Comparison of ENCODE assay signal across 8 cellular contexts in genomic region chr19:14117668-14118164, GRCh38. TPM values are rescaled to one million over a fixed set of nuclear protein-coding genes. Genes with fewer than 3 reads are reported as not detected.
DNase-seq lines count a peak whose midpoint lies in the region; ATAC-seq lines count a peak whose summit lies in the region.

PRKACA (minus strand) TSS chr19:14117762; CDS start chr19:14117547, 215 bp downstream.

- peak; percentile 87 for ATAC-seq in GM21390 (IDR thresholded peaks at IDR 0.05; ENCODE audit: unreplicated experiment)

- no peaks in the 10 kb centered on the region for H3K9me3 ChIP-seq in effector memory CD4-positive, alpha-beta T cell (ENCODE audit: control insufficient read depth, low read length)

- H3K4me3 ChIP-seq in effector memory CD4-positive, alpha-beta T cell (ENCODE audit: insufficient read depth, low read depth, low read length, poor library complexity, severe bottlenecking) = peak within 1 kb of the TSS; percentile 78

- peaks cover 30% of the 10 kb centered on the region for H3K4me1 ChIP-seq in effector memory CD4-positive, alpha-beta T cell (ENCODE audit: control insufficient read depth, insufficient read depth, low read length, poor library complexity, severe bottlenecking)

- H3K36me3 ChIP-seq in effector memory CD4-positive, alpha-beta T cell (ENCODE audit: control insufficient read depth, insufficient read depth, low read length) = no peaks in the 10 kb centered on the region

- H3K27me3 ChIP-seq in effector memory CD4-positive, alpha-beta T cell (replicated peaks; ENCODE audit: control insufficient read depth, insufficient read depth, low read length, poor library complexity, severe bottlenecking) = no peaks in the 10 kb centered on the region

- H3K27ac ChIP-seq in effector memory CD4-positive, alpha-beta T cell (ENCODE audit: insufficient read depth, low read length, poor library complexity, severe bottlenecking) = peak within 1 kb of the TSS; percentile 78

- DNase-seq in COLO829 (ENCODE audit: low spot score) = peak; percentile 92
- DNase-seq in HUDEP-2 (lab: John Stamatoyannopoulos, UW; ENCODE audit: unreplicated experiment in 76 of 76) = peak in 75 of 76 experiments; percentile 86 to 100 (median 99)
- peak; percentile 97 for DNase-seq in NOMO-1 treated with dmso at 0.1 percent for 144 hours (lab: John Stamatoyannopoulos, UW; ENCODE audit: unreplicated experiment)
- DNase-seq in activated CD8-positive, alpha-beta memory T cell treated with anti-CD3 and anti-CD28 coated beads for 4 hours (ENCODE audit: low read depth in 2 of 2) = peak; percentile 94 to 98
- peak; percentile 97 to 98 (median 98) for DNase-seq in effector memory CD4-positive, alpha-beta T cell
- DNase-seq in lung microvascular endothelial cell (ENCODE audit: low read depth in 2 of 2) = peak; percentile 99 to 100
- DNase-seq in stimulated activated CD4-positive, alpha-beta T cell treated with anti-CD3 and anti-CD28 coated beads, TNF-alpha, amount 100 ng/mL, for 4 hours (ENCODE audit: low read depth in 3 of 3) = peak; percentile 95 to 97 (median 97)

RNA-seq across cellular contexts. Expression of gene PRKACA, which starts in this region (rescaled TPM):
- total RNA-seq in lung microvascular endothelial cell = 27.0 and 32.9 TPM in 2 replicates

Comparison
In these comparisons a context has a peak if more than half of its experiments do, and no peak if none do; other contexts are left out.
1. Peak in every context shown above with its lines: DNase-seq, ATAC-seq, H3K4me3 ChIP-seq and H3K27ac ChIP-seq.